In genomic region chr11:61890536-61891330, GRCh38 we compare ENCODE assay signal across 1 cellular context.
A peak's percentile ranks its signal among the peaks of the same experiment; 100 is the strongest.
TF ChIP-seq lines count a peak whose summit lies in the region.

No MANE protein-coding gene starts in this region.

TF ChIP-seq in HEK293, 187 proteins besides CTCF, POLR2A, EP300 and RAD21 (continued from another document and continues in another):
- TF ChIP-seq, protein P1, sequence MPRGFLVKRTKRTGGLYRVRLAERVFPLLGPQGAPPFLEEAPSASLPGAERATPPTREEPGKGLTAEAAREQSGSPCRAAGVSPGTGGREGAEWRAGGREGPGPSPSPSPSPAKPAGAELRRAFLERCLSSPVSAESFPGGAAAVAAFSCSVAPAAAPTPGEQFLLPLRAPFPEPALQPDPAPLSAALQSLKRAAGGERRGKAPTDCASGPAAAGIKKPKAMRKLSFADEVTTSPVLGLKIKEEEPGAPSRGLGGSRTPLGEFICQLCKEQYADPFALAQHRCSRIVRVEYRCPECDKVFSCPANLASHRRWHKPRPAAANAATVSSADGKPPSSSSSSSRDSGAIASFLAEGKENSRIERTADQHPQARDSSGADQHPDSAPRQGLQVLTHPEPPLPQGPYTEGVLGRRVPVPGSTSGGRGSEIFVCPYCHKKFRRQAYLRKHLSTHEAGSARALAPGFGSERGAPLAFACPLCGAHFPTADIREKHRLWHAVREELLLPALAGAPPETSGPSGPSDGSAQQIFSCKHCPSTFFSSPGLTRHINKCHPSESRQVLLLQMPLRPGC (tag by site-specific recombination; IDR thresholded peaks at IDR 0.05): no peak
- no peak for TF ChIP-seq ZNF677 (tag by site-specific recombination; IDR thresholded peaks at IDR 0.05)
- TF ChIP-seq, protein P2, sequence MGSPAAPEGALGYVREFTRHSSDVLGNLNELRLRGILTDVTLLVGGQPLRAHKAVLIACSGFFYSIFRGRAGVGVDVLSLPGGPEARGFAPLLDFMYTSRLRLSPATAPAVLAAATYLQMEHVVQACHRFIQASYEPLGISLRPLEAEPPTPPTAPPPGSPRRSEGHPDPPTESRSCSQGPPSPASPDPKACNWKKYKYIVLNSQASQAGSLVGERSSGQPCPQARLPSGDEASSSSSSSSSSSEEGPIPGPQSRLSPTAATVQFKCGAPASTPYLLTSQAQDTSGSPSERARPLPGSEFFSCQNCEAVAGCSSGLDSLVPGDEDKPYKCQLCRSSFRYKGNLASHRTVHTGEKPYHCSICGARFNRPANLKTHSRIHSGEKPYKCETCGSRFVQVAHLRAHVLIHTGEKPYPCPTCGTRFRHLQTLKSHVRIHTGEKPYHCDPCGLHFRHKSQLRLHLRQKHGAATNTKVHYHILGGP (tag by site-specific recombination; IDR thresholded peaks at IDR 0.05): no peak
- TF ChIP-seq ZNF223 (tag by site-specific recombination; IDR thresholded peaks at IDR 0.05): no peak
- TF ChIP-seq ZNF404 (tag by site-specific recombination; IDR thresholded peaks at IDR 0.05): no peak
- TF ChIP-seq ZNF211 (tag by site-specific recombination; IDR thresholded peaks at IDR 0.05; ENCODE audit: low read depth): no peak
- TF ChIP-seq, protein P3, sequence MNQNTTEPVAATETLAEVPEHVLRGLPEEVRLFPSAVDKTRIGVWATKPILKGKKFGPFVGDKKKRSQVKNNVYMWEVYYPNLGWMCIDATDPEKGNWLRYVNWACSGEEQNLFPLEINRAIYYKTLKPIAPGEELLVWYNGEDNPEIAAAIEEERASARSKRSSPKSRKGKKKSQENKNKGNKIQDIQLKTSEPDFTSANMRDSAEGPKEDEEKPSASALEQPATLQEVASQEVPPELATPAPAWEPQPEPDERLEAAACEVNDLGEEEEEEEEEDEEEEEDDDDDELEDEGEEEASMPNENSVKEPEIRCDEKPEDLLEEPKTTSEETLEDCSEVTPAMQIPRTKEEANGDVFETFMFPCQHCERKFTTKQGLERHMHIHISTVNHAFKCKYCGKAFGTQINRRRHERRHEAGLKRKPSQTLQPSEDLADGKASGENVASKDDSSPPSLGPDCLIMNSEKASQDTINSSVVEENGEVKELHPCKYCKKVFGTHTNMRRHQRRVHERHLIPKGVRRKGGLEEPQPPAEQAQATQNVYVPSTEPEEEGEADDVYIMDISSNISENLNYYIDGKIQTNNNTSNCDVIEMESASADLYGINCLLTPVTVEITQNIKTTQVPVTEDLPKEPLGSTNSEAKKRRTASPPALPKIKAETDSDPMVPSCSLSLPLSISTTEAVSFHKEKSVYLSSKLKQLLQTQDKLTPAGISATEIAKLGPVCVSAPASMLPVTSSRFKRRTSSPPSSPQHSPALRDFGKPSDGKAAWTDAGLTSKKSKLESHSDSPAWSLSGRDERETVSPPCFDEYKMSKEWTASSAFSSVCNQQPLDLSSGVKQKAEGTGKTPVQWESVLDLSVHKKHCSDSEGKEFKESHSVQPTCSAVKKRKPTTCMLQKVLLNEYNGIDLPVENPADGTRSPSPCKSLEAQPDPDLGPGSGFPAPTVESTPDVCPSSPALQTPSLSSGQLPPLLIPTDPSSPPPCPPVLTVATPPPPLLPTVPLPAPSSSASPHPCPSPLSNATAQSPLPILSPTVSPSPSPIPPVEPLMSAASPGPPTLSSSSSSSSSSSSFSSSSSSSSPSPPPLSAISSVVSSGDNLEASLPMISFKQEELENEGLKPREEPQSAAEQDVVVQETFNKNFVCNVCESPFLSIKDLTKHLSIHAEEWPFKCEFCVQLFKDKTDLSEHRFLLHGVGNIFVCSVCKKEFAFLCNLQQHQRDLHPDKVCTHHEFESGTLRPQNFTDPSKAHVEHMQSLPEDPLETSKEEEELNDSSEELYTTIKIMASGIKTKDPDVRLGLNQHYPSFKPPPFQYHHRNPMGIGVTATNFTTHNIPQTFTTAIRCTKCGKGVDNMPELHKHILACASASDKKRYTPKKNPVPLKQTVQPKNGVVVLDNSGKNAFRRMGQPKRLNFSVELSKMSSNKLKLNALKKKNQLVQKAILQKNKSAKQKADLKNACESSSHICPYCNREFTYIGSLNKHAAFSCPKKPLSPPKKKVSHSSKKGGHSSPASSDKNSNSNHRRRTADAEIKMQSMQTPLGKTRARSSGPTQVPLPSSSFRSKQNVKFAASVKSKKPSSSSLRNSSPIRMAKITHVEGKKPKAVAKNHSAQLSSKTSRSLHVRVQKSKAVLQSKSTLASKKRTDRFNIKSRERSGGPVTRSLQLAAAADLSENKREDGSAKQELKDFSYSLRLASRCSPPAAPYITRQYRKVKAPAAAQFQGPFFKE (tag by site-specific recombination; IDR thresholded peaks at IDR 0.05; ENCODE audit: borderline replicate concordance): no peak
- TF ChIP-seq ZNF830 (tag by site-specific recombination; IDR thresholded peaks at IDR 0.05; ENCODE audit: low read depth): no peak
- TF ChIP-seq ZNF549 (tag by site-specific recombination; IDR thresholded peaks at IDR 0.05): no peak
- TF ChIP-seq REPIN1 (tag by site-specific recombination; IDR thresholded peaks at IDR 0.05; ENCODE audit: low read depth): no peak
- TF ChIP-seq ZNF2 (tag by site-specific recombination; IDR thresholded peaks at IDR 0.05): no peak
- TF ChIP-seq ZBTB21 (tag by site-specific recombination; IDR thresholded peaks at IDR 0.05): no peak
- 0 out of 2 replicates have a peak, but pooled peaks have one; percentile 25 for TF ChIP-seq SP7 (tag by site-specific recombination; IDR thresholded peaks at IDR 0.05)
- peak; percentile 48 for TF ChIP-seq GLIS1 (tag by site-specific recombination; IDR thresholded peaks at IDR 0.05)
- TF ChIP-seq ZNF654 (tag by site-specific recombination; IDR thresholded peaks at IDR 0.05; ENCODE audit: low read depth): no peak
- no peak for TF ChIP-seq ZFP3 (tag by site-specific recombination; IDR thresholded peaks at IDR 0.05; ENCODE audit: low read depth)
- no peak for TF ChIP-seq ZNF596 (tag by site-specific recombination; IDR thresholded peaks at IDR 0.05)
- no peak for TF ChIP-seq TCF7L2 (IDR thresholded peaks at IDR 0.05; ENCODE audit: borderline replicate concordance, low read depth, low read length)
- no peak for TF ChIP-seq ZNF623 (tag by site-specific recombination; IDR thresholded peaks at IDR 0.05)
- TF ChIP-seq, protein P4, sequence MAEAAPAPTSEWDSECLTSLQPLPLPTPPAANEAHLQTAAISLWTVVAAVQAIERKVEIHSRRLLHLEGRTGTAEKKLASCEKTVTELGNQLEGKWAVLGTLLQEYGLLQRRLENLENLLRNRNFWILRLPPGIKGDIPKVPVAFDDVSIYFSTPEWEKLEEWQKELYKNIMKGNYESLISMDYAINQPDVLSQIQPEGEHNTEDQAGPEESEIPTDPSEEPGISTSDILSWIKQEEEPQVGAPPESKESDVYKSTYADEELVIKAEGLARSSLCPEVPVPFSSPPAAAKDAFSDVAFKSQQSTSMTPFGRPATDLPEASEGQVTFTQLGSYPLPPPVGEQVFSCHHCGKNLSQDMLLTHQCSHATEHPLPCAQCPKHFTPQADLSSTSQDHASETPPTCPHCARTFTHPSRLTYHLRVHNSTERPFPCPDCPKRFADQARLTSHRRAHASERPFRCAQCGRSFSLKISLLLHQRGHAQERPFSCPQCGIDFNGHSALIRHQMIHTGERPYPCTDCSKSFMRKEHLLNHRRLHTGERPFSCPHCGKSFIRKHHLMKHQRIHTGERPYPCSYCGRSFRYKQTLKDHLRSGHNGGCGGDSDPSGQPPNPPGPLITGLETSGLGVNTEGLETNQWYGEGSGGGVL (tag by site-specific recombination; IDR thresholded peaks at IDR 0.05): no peak
- no peak for TF ChIP-seq YY2 (tag by site-specific recombination; IDR thresholded peaks at IDR 0.05)
- TF ChIP-seq ZNF558 (tag by site-specific recombination; IDR thresholded peaks at IDR 0.05): no peak
- TF ChIP-seq ZNF692 (tag by site-specific recombination; IDR thresholded peaks at IDR 0.05): no peak
- no peak for TF ChIP-seq SALL2 (tag by site-specific recombination; IDR thresholded peaks at IDR 0.05; ENCODE audit: borderline replicate concordance)
- TF ChIP-seq, protein P5, sequence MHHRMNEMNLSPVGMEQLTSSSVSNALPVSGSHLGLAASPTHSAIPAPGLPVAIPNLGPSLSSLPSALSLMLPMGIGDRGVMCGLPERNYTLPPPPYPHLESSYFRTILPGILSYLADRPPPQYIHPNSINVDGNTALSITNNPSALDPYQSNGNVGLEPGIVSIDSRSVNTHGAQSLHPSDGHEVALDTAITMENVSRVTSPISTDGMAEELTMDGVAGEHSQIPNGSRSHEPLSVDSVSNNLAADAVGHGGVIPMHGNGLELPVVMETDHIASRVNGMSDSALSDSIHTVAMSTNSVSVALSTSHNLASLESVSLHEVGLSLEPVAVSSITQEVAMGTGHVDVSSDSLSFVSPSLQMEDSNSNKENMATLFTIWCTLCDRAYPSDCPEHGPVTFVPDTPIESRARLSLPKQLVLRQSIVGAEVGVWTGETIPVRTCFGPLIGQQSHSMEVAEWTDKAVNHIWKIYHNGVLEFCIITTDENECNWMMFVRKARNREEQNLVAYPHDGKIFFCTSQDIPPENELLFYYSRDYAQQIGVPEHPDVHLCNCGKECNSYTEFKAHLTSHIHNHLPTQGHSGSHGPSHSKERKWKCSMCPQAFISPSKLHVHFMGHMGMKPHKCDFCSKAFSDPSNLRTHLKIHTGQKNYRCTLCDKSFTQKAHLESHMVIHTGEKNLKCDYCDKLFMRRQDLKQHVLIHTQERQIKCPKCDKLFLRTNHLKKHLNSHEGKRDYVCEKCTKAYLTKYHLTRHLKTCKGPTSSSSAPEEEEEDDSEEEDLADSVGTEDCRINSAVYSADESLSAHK (tag by site-specific recombination; IDR thresholded peaks at IDR 0.05): no peak
- no peak for TF ChIP-seq OVOL3 (tag by site-specific recombination; IDR thresholded peaks at IDR 0.05)
- no peak for TF ChIP-seq ZBTB17 (tag by site-specific recombination; IDR thresholded peaks at IDR 0.05)
- TF ChIP-seq HOXA7 (CRISPR knock-in tag; IDR thresholded peaks at IDR 0.05; ENCODE audit: borderline replicate concordance): no peak
- TF ChIP-seq ZNF202 (tag by site-specific recombination; IDR thresholded peaks at IDR 0.05; ENCODE audit: borderline replicate concordance): no peak
- TF ChIP-seq, protein P6, sequence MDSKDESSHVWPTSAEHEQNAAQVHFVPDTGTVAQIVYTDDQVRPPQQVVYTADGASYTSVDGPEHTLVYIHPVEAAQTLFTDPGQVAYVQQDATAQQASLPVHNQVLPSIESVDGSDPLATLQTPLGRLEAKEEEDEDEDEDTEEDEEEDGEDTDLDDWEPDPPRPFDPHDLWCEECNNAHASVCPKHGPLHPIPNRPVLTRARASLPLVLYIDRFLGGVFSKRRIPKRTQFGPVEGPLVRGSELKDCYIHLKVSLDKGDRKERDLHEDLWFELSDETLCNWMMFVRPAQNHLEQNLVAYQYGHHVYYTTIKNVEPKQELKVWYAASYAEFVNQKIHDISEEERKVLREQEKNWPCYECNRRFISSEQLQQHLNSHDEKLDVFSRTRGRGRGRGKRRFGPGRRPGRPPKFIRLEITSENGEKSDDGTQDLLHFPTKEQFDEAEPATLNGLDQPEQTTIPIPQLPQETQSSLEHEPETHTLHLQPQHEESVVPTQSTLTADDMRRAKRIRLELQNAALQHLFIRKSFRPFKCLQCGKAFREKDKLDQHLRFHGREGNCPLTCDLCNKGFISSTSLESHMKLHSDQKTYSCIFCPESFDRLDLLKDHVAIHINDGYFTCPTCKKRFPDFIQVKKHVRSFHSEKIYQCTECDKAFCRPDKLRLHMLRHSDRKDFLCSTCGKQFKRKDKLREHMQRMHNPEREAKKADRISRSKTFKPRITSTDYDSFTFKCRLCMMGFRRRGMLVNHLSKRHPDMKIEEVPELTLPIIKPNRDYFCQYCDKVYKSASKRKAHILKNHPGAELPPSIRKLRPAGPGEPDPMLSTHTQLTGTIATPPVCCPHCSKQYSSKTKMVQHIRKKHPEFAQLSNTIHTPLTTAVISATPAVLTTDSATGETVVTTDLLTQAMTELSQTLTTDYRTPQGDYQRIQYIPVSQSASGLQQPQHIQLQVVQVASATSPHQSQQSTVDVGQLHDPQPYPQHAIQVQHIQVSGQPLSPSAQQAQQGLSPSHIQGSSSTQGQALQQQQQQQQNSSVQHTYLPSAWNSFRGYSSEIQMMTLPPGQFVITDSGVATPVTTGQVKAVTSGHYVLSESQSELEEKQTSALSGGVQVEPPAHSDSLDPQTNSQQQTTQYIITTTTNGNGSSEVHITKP (tag by site-specific recombination; IDR thresholded peaks at IDR 0.05): no peak
- peak; percentile 88 for TF ChIP-seq ZNF335 (tag by site-specific recombination; conservative IDR thresholded peaks at IDR 0.05)
- TF ChIP-seq ZNF174 (tag by site-specific recombination; IDR thresholded peaks at IDR 0.05): no peak
- TF ChIP-seq ZBTB11 (tag by site-specific recombination; conservative IDR thresholded peaks at IDR 0.05; ENCODE audit: low read depth): no peak
- no peak for TF ChIP-seq ZNF660 (tag by site-specific recombination; IDR thresholded peaks at IDR 0.05)
